ENCODE assay signal across 8 cellular contexts in genomic region chr2:1721706-1722483, GRCh38. TPM values are rescaled to one million over a fixed set of nuclear protein-coding genes. Genes with fewer than 3 reads are reported as not detected.
DNase-seq lines count a peak whose midpoint lies in the region; ATAC-seq, FAIRE-seq and TF ChIP-seq lines count a peak whose summit lies in the region.

No MANE protein-coding gene starts in this region.

- peaks cover 77% of the 10 kb centered on the region for H3K79me2 ChIP-seq in astrocyte (ENCODE audit: insufficient read depth, low read length)

- TF ChIP-seq CTCF in astrocyte (IDR thresholded peaks at IDR 0.05; ENCODE audit: insufficient read depth, low read depth, low read length) (no peak), gastrocnemius medialis (IDR thresholded peaks at IDR 0.05 in 4 of 5, conservative IDR thresholded peaks at IDR 0.05 in 1 of 5) (no peak)

- H2AFZ ChIP-seq in astrocyte (ENCODE audit: low read depth, low read length), result no peak overlapping the region

- H3K9me3 ChIP-seq in astrocyte (ENCODE audit: insufficient read depth, low read depth, low read length) (no peaks in the 10 kb centered on the region), gastrocnemius medialis (no peaks in the 10 kb centered on the region)

- H3K4me3 Mint-ChIP-seq in astrocyte (ENCODE audit: unreplicated experiment), result no peak overlapping the region

- H3K4me2 ChIP-seq in astrocyte (ENCODE audit: low read length), result peak overlapping the region; percentile 84

- H3K27me3 Mint-ChIP-seq in astrocyte (ENCODE audit: low read depth, unreplicated experiment), result no peaks in the 10 kb centered on the region

- peak; percentile 13 for ATAC-seq in left ventricle myocardium superior
- ATAC-seq in gastrocnemius medialis, result peak; percentile 61 to 67

- H3K9me3 Mint-ChIP-seq in astrocyte (ENCODE audit: unreplicated experiment), result no peaks in the 10 kb centered on the region

- in situ Hi-C loops in gastrocnemius medialis (cut with MboI; ENCODE audit: low sequenced_read_pairs in 4 of 4), result no loop called here

- H3K4me1 Mint-ChIP-seq in astrocyte (ENCODE audit: low read depth, unreplicated experiment), result peaks cover 21% of the 10 kb centered on the region

- H3K36me3 Mint-ChIP-seq in astrocyte (ENCODE audit: low read depth, unreplicated experiment), result peaks cover 3% of the 10 kb centered on the region

- peak overlapping the region; percentile 99 for H3K27ac ChIP-seq in astrocyte (ENCODE audit: low read depth, low read length)
- H3K27ac ChIP-seq in gastrocnemius medialis, result peak overlapping the region; percentile 74 to 82 (median 78)

- H3K4me1 ChIP-seq in astrocyte (ENCODE audit: insufficient read depth, low read length), result peaks cover 34% of the 10 kb centered on the region
- H3K4me1 ChIP-seq in gastrocnemius medialis, result peaks cover 3 to 20% of the 10 kb centered on the region in 2 donors

- peak; percentile 73 for FAIRE-seq in astrocyte (lab: Jason Lieb, UNC)

- no peaks in the 10 kb centered on the region for H3K27me3 ChIP-seq in astrocyte (ENCODE audit: insufficient read depth, low read length)
- peaks cover 0 to 11% (median 8%) of the 10 kb centered on the region in 3 donors for H3K27me3 ChIP-seq in gastrocnemius medialis

- H4K20me1 ChIP-seq in astrocyte (ENCODE audit: insufficient read depth, low read length), result peaks cover 39% of the 10 kb centered on the region

- H3K4me3 ChIP-seq in astrocyte (ENCODE audit: insufficient read depth, low read depth, low read length) (peak overlapping the region; percentile 49), gastrocnemius medialis (peak overlapping the region in 2 of 4 donors; percentile 14 to 22)

- intact Hi-C loops in left ventricle myocardium superior (cut with micrococcal nuclease), result no loop called here
- intact Hi-C loops in gastrocnemius medialis (cut with DNase I; ENCODE audit: low total_unique reads), result no loop called here

- H3K27ac Mint-ChIP-seq in astrocyte (ENCODE audit: unreplicated experiment), result peak overlapping the region; percentile 67

- DNase-seq in ELR (ENCODE audit: low read depth) (peak; percentile 97), astrocyte (ENCODE audit: low read depth) (peak; percentile 99), left ventricle myocardium superior (no peak), gastrocnemius medialis (no peak), NCI-H2196 treated with DMSO at 0.1 percent for 48 hours (lab: John Stamatoyannopoulos, UW; ENCODE audit: unreplicated experiment) (no peak), NCI-H1105 treated with DMSO at 0.1 percent for 48 hours (lab: John Stamatoyannopoulos, UW) (no peak), NCI-H1417 treated with DMSO at 0.1 percent for 48 hours (lab: John Stamatoyannopoulos, UW) (no peak), DMS79 treated with DMSO at 0.1 percent for 48 hours (lab: John Stamatoyannopoulos, UW) (no peak)

- TF ChIP-seq POLR2A in gastrocnemius medialis (IDR thresholded peaks at IDR 0.05), result no peak

- H3K9ac ChIP-seq in astrocyte (ENCODE audit: low read length), result peak overlapping the region; percentile 88

- H3K36me3 ChIP-seq in astrocyte (ENCODE audit: insufficient read depth, low read length) (no peaks in the 10 kb centered on the region), gastrocnemius medialis (no peaks in the 10 kb centered on the region)

RNA-seq across cellular contexts. Expression of gene PXDN, which starts 22.4 kb away (rescaled TPM):
- total RNA-seq in astrocyte (417 and 467 TPM in 2 replicates), left ventricle myocardium superior (18.5 TPM), gastrocnemius medialis (10 to 100 TPM in 2 of 4 donors, 1 to 10 TPM in 2; 7.8 to 13.4 (median 10.3) TPM)

Comparison
In these comparisons a context has a peak if more than half of its experiments do, and no peak if none do; other contexts are left out.
1. DNase-seq: peak in ELR (single experiment) and astrocyte (single experiment); none in left ventricle myocardium superior (single experiment), gastrocnemius medialis (0 of 2), NCI-H2196 treated with DMSO at 0.1 percent for 48 hours (single experiment), NCI-H1105 treated with DMSO at 0.1 percent for 48 hours (single experiment), NCI-H1417 treated with DMSO at 0.1 percent for 48 hours (single experiment) and DMS79 treated with DMSO at 0.1 percent for 48 hours (single experiment).
2. RNA of gene PXDN, which starts 22.4 kb away (total RNA-seq): 417 to 467 TPM in astrocyte; 18.5 TPM in left ventricle myocardium superior (single experiment) and 7.8 to 13.4 TPM in gastrocnemius medialis; every median in the first group is over 10 times any median in the second.